In the genomic region with DNA sequence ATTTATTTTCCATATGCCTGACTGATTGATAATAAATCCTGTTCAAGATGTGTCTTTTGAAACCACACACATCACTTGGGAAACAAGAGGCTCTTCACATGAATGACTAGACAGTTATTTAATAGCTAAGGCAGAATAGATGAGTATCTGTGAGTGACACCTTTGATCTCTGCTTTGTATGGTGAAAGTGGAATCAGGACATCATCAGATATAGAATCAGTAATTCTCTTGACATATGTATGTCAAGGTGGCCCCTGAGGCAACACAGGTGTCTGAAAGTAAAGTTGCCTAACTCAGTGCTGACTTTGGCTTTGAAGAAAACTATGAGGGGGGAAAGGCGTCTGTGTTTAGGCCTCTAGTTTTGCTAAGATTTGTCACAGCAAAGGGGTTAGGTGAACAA, we compare ENCODE assay signal across 32 cellular contexts. TPM values are rescaled to one million over a fixed set of nuclear protein-coding genes. Genes with fewer than 3 reads are reported as not detected.
"Had no signal": no experiment of that assay in that cellular context is flagged by ENCODE, and none has a peak within 500 bp of the region (broad histone marks: within the 10 kb centered on the region; RNA-seq: fewer than 3 reads in every experiment).

No MANE protein-coding gene starts in this region.

- ATAC-seq: esophagus mucosa; gastroesophageal sphincter; heart left ventricle; left cardiac atrium; left lung; naive thymus-derived CD8-positive, alpha-beta T cell; psoas muscle; right cardiac atrium; stimulated activated effector memory CD8-positive, alpha-beta T cell treated with anti-CD3 and anti-CD28 coated beads, Interleukin-12 subunit alpha, Interleukin-12 subunit beta, amount 100 ng/mL, for 72 hours had no signal

- H3K27ac ChIP-seq: colonic mucosa, epithelial cell of prostate, gastroesophageal sphincter, heart left ventricle, hepatocyte, left lung, ovary, psoas muscle, sigmoid colon, stomach, thyroid gland had no signal

- H3K27me3 ChIP-seq: colonic mucosa, gastroesophageal sphincter, heart left ventricle, hepatocyte, left lung, ovary, sigmoid colon, stomach, thyroid gland had no signal

- H3K79me2 ChIP-seq: hepatocyte had no signal

- H3K4me2 ChIP-seq: hepatocyte had no signal

- H2AFZ ChIP-seq: hepatocyte had no signal

- DNase-seq: colonic mucosa; effector CD8-positive, alpha-beta T cell; endodermal cell; foreskin fibroblast; heart left ventricle; left cardiac atrium; left lung; mesenchymal stem cell; naive thymus-derived CD8-positive, alpha-beta T cell; nephron progenitor cell; occipital lobe; ovary; posterior cingulate gyrus; psoas muscle; right cardiac atrium; sigmoid colon; stimulated activated CD4-positive, alpha-beta T cell treated with anti-CD3 and anti-CD28 coated beads, Interleukin-2, amount 100 ng/mL, for 24 hours; stimulated activated CD4-positive, alpha-beta T cell treated with anti-CD3 and anti-CD28 coated beads, Interleukin-4, amount 100 ng/mL, for 24 hours; stimulated activated naive CD4-positive, alpha-beta T cell treated with Interleukin-2 at 50 U/mL for 16 hours; stomach; thyroid gland had no signal

- H3K4me3 ChIP-seq: colonic mucosa, gastroesophageal sphincter, heart left ventricle, hepatocyte, left lung, ovary, psoas muscle, sigmoid colon, stomach, thyroid gland had no signal

- H3K36me3 ChIP-seq: colonic mucosa, gastroesophageal sphincter, heart left ventricle, left lung, ovary, sigmoid colon, stomach, thyroid gland had no signal

- H3K4me1 ChIP-seq: colonic mucosa, gastroesophageal sphincter, heart left ventricle, left lung, psoas muscle, sigmoid colon, stomach, thyroid gland had no signal

- H3K9me3 ChIP-seq: colonic mucosa, gastroesophageal sphincter, ovary, psoas muscle, sigmoid colon, thyroid gland had no signal

- FAIRE-seq: islet of Langerhans had no signal

RNA-seq across cellular contexts. Expression of a gene that starts 11.5 kb away (rescaled TPM):
- total RNA-seq: endodermal cell had no signal

RNA-seq across cellular contexts. Expression of a gene that starts 43.1 kb away (rescaled TPM):
- total RNA-seq: endodermal cell; esophagus mucosa; kidney epithelial cell; lung microvascular endothelial cell; myocyte; naive thymus-derived CD8-positive, alpha-beta T cell; psoas muscle; renal cortical epithelial cell; sigmoid colon; temporal lobe; thyroid gland had no signal
- polyA plus RNA-seq: naive thymus-derived CD8-positive, alpha-beta T cell; right cardiac atrium had no signal

RNA-seq across cellular contexts. Expression of a gene that starts 55.1 kb away (rescaled TPM):
- total RNA-seq: endodermal cell had no signal
